In the genomic region with DNA sequence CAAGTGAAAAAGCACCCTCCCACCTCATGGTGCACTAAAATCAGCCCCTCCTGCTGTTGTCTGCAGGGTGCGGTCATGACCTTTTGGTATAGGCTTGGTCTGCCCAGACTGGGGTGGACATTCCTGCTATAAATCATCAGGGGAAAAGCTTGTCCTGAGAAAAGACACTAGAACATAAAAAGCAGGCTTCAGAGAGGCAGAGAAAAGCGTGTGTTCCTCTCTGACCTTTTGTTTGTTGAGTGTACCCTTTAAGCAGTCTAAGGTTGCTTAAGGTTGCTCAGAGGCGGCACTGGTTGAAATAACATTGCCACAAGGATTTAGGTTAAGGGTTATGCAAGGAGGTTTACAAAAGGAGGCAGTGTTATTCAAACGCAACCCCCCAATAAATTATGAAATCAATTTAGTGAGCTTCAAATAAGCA, we compare ENCODE assay signal across 19 cellular contexts. TPM values are rescaled to one million over a fixed set of nuclear protein-coding genes. Genes with fewer than 3 reads are reported as not detected.
A peak's percentile ranks its signal among the peaks of the same experiment; 100 is the strongest.
DNase-seq lines count a peak whose midpoint lies in the region; ATAC-seq and TF ChIP-seq lines count a peak whose summit lies in the region.
"Had no signal": no experiment of that assay in that cellular context is flagged by ENCODE, and none has a peak within 500 bp of the region (broad histone marks: within the 10 kb centered on the region; RNA-seq: fewer than 3 reads in every experiment).

No MANE protein-coding gene starts in this region.

- no peak overlapping the region for H3K9ac ChIP-seq in endodermal cell (ENCODE audit: extremely low read depth, low read length, poor library complexity, severe bottlenecking)

- DNase-seq in NCI-H146 treated with DMSO at 0.1 percent for 48 hours (lab: John Stamatoyannopoulos, UW; ENCODE audit: unreplicated experiment) (peak; percentile 7), endodermal cell (no peak), OCI-M2 (lab: John Stamatoyannopoulos, UW; ENCODE audit: unreplicated experiment) (no peak)
- DNase-seq in stimulated activated CD4-positive, alpha-beta T cell treated with anti-CD3 and anti-CD28 coated beads, Interleukin-1b, Interleukin-23, amount 100 ng/mL, for 48 hours: no peak
- DNase-seq: esophagus squamous epithelium, KG1, NCI-H1092, NCI-H2171, NCI-H774 had no signal

- H3K27me3 ChIP-seq in endodermal cell (ENCODE audit: control insufficient read depth, insufficient read depth, low read length, poor library complexity, severe bottlenecking) (no peaks in the 10 kb centered on the region), neutrophil (no peaks in the 10 kb centered on the region)

- H3K27ac Mint-ChIP-seq in endodermal cell: no peak overlapping the region
- H3K27ac Mint-ChIP-seq: activated CD4-positive, alpha-beta memory T cell treated with anti-CD3 and anti-CD28 coated beads, Interleukin-2, amount 10 ng/mL, durations not matched to agents 7 days and 5 days; activated naive CD8-positive, alpha-beta T cell treated with anti-CD3 and anti-CD28 coated beads for 36 hours had no signal

- no peaks in the 10 kb centered on the region for H3K36me3 Mint-ChIP-seq in endodermal cell (ENCODE audit: low read depth)
- H3K36me3 Mint-ChIP-seq: activated naive CD8-positive, alpha-beta T cell treated with anti-CD3 and anti-CD28 coated beads for 36 hours had no signal

- H3K27me3 Mint-ChIP-seq in endodermal cell (ENCODE audit: insufficient read depth): no peaks in the 10 kb centered on the region
- H3K27me3 Mint-ChIP-seq: activated naive CD8-positive, alpha-beta T cell treated with anti-CD3 and anti-CD28 coated beads for 36 hours had no signal

- 25 to 82% methylated on average over 1 to 4 of the region's 4 CpGs for WGBS in endodermal cell (ENCODE audit: insufficient coverage in 1 of 2, insufficient read length in 1 of 2), 2 experiments

- ATAC-seq in GM18867 (IDR thresholded peaks at IDR 0.05; ENCODE audit: unreplicated experiment) (peak; percentile 34), HG03139 (IDR thresholded peaks at IDR 0.05; ENCODE audit: unreplicated experiment) (no peak), HG03439 (IDR thresholded peaks at IDR 0.05; ENCODE audit: unreplicated experiment) (no peak)

- no peaks in the 10 kb centered on the region for H3K4me1 ChIP-seq in endodermal cell (ENCODE audit: control insufficient read depth, insufficient read depth, low read length)
- H3K4me1 ChIP-seq in neutrophil (ENCODE audit: control insufficient read depth in 1 of 2, insufficient read depth in 1 of 2, low read depth in 1 of 2, low read length in 1 of 2): peaks cover 23 to 39% of the 10 kb centered on the region in 2 experiments
- H3K4me1 ChIP-seq: esophagus squamous epithelium had no signal

- TF ChIP-seq CTCF in endodermal cell (conservative IDR thresholded peaks at IDR 0.05) (no peak), neutrophil (IDR thresholded peaks at IDR 0.05) (no peak)

- H3K4me3 ChIP-seq in endodermal cell (ENCODE audit: low read length): no peak overlapping the region
- H3K4me3 ChIP-seq in neutrophil (ENCODE audit: low read depth in 1 of 2, low read length in 1 of 2): no peak overlapping the region
- H3K4me3 ChIP-seq: esophagus squamous epithelium had no signal

- no peak overlapping the region for H3K4me3 Mint-ChIP-seq in endodermal cell
- H3K4me3 Mint-ChIP-seq: activated CD4-positive, alpha-beta memory T cell treated with anti-CD3 and anti-CD28 coated beads, Interleukin-2, amount 10 ng/mL, durations not matched to agents 7 days and 5 days; activated naive CD8-positive, alpha-beta T cell treated with anti-CD3 and anti-CD28 coated beads for 36 hours had no signal

- H3K36me3 ChIP-seq in endodermal cell (ENCODE audit: control insufficient read depth, insufficient read depth, low read length) (no peaks in the 10 kb centered on the region), neutrophil (no peaks in the 10 kb centered on the region)
- H3K36me3 ChIP-seq: esophagus squamous epithelium had no signal

- peaks cover 13% of the 10 kb centered on the region for H3K4me1 Mint-ChIP-seq in endodermal cell
- H3K4me1 Mint-ChIP-seq: activated CD4-positive, alpha-beta memory T cell treated with anti-CD3 and anti-CD28 coated beads, Interleukin-2, amount 10 ng/mL, durations not matched to agents 7 days and 5 days had no signal

- peaks cover 20% of the 10 kb centered on the region for H3K9me3 Mint-ChIP-seq in endodermal cell
- H3K9me3 Mint-ChIP-seq: activated CD4-positive, alpha-beta memory T cell treated with anti-CD3 and anti-CD28 coated beads, Interleukin-2, amount 10 ng/mL, durations not matched to agents 7 days and 5 days; activated naive CD8-positive, alpha-beta T cell treated with anti-CD3 and anti-CD28 coated beads for 36 hours had no signal

- H3K9me3 ChIP-seq in endodermal cell (ENCODE audit: control insufficient read depth, low read length): no peaks in the 10 kb centered on the region
- H3K9me3 ChIP-seq in neutrophil: no peaks in the 10 kb centered on the region
- H3K9me3 ChIP-seq: esophagus squamous epithelium had no signal

- H3K27ac ChIP-seq in endodermal cell (ENCODE audit: low read depth, low read length) (peak overlapping the region; percentile 30), neutrophil (peak overlapping the region; percentile 55)
- H3K27ac ChIP-seq: esophagus squamous epithelium, HL-60 had no signal

RNA-seq across cellular contexts. Expression of a gene that starts 43.5 kb away (rescaled TPM):
- total RNA-seq in endodermal cell: not detected
- polyA plus RNA-seq in endodermal cell (2013, experiment 1 of 2): not detected
- polyA plus RNA-seq in endodermal cell (2013, experiment 2 of 2): not detected
- total RNA-seq: activated CD4-positive, alpha-beta memory T cell treated with anti-CD3 and anti-CD28 coated beads, Interleukin-2, amount 10 ng/mL, durations not matched to agents 7 days and 5 days; activated naive CD8-positive, alpha-beta T cell treated with anti-CD3 and anti-CD28 coated beads for 36 hours; Calu3; G401; RPMI7951 had no signal

RNA-seq across cellular contexts. Expression of a gene that starts 57.5 kb away (rescaled TPM):
- total RNA-seq in endodermal cell: 10 to 100 TPM; 18.1 to 21.8 TPM
- polyA plus RNA-seq in endodermal cell (2013, experiment 1 of 2): 38.3 TPM
- 34.0 TPM for polyA plus RNA-seq in endodermal cell (2013, experiment 2 of 2)
- total RNA-seq: activated CD4-positive, alpha-beta memory T cell treated with anti-CD3 and anti-CD28 coated beads, Interleukin-2, amount 10 ng/mL, durations not matched to agents 7 days and 5 days had no signal
